15 cellular contexts compared by ENCODE assay signal in genomic region chr11:108985611-108986279, GRCh38.
DNase-seq lines count a peak whose midpoint lies in the region; ATAC-seq and TF ChIP-seq lines count a peak whose summit lies in the region.
"Had no signal": no experiment of that assay in that cellular context is flagged by ENCODE, and none has a peak within 500 bp of the region (broad histone marks: within the 10 kb centered on the region; RNA-seq: fewer than 3 reads in every experiment).

No MANE protein-coding gene starts in this region.

- H3K27me3 Mint-ChIP-seq in activated T-cell treated with anti-CD3 and anti-CD28 coated beads, Interleukin-2, amount 50 U/mL, for 72 hours (ENCODE audit: low read depth), result no peaks in the 10 kb centered on the region
- no peaks in the 10 kb centered on the region for H3K27me3 Mint-ChIP-seq in activated CD8-positive, alpha-beta memory T cell treated with anti-CD3 and anti-CD28 coated beads, Interleukin-2, amount 10 ng/mL, durations not matched to agents 7 days and 5 days
- H3K27me3 Mint-ChIP-seq: activated naive CD4-positive, alpha-beta T cell treated with anti-CD3 and anti-CD28 coated beads, Interleukin-2, amount 50 U/mL, for 24 hours had no signal

- H3K27ac ChIP-seq in right atrium auricular region, result no peak overlapping the region

- peaks cover 0 to 2% of the 10 kb centered on the region in 2 donors for H3K36me3 Mint-ChIP-seq in activated T-cell treated with anti-CD3 and anti-CD28 coated beads, Interleukin-2, amount 50 U/mL, for 72 hours (ENCODE audit: insufficient read depth in 2 of 2)
- H3K36me3 Mint-ChIP-seq in activated CD8-positive, alpha-beta memory T cell treated with anti-CD3 and anti-CD28 coated beads, Interleukin-2, amount 10 ng/mL, durations not matched to agents 7 days and 5 days, result no peaks in the 10 kb centered on the region
- H3K36me3 Mint-ChIP-seq: activated naive CD4-positive, alpha-beta T cell treated with anti-CD3 and anti-CD28 coated beads, Interleukin-2, amount 50 U/mL, for 24 hours had no signal

- no peaks in the 10 kb centered on the region for H3K27me3 ChIP-seq in right atrium auricular region

- ATAC-seq in Right ventricle myocardium superior (ENCODE audit: poor library complexity), result peak; percentile 41
- no peak for ATAC-seq in activated T-cell treated with anti-CD3 and anti-CD28 coated beads, Interleukin-2, amount 50 U/mL, for 72 hours (replicated peaks in 1 of 2)
- ATAC-seq in activated CD8-positive, alpha-beta memory T cell treated with anti-CD3 and anti-CD28 coated beads, Interleukin-2, amount 10 ng/mL, durations not matched to agents 7 days and 5 days, result no peak
- ATAC-seq: T-helper 17 cell had no signal

- H3K36me3 ChIP-seq in right atrium auricular region, result no peaks in the 10 kb centered on the region

- no peak for TF ChIP-seq CTCF in right atrium auricular region (IDR thresholded peaks at IDR 0.05)

- intact Hi-C loops in Right ventricle myocardium superior (cut with DNase I), result no loop called here

- H3K9me3 Mint-ChIP-seq in activated T-cell treated with anti-CD3 and anti-CD28 coated beads, Interleukin-2, amount 50 U/mL, for 72 hours, result peaks cover 2% of the 10 kb centered on the region in 2 donors
- no peaks in the 10 kb centered on the region for H3K9me3 Mint-ChIP-seq in activated CD8-positive, alpha-beta memory T cell treated with anti-CD3 and anti-CD28 coated beads, Interleukin-2, amount 10 ng/mL, durations not matched to agents 7 days and 5 days (ENCODE audit: low read depth)
- H3K9me3 Mint-ChIP-seq: activated naive CD4-positive, alpha-beta T cell treated with anti-CD3 and anti-CD28 coated beads, Interleukin-2, amount 50 U/mL, for 24 hours; neural crest cell had no signal

- H3K9me3 ChIP-seq in right atrium auricular region, result peaks cover 0 to 7% of the 10 kb centered on the region in 2 donors

- H3K4me1 Mint-ChIP-seq in activated T-cell treated with anti-CD3 and anti-CD28 coated beads, Interleukin-2, amount 50 U/mL, for 72 hours (ENCODE audit: low read depth), result no peaks in the 10 kb centered on the region
- no peaks in the 10 kb centered on the region for H3K4me1 Mint-ChIP-seq in activated CD8-positive, alpha-beta memory T cell treated with anti-CD3 and anti-CD28 coated beads, Interleukin-2, amount 10 ng/mL, durations not matched to agents 7 days and 5 days
- H3K4me1 Mint-ChIP-seq: activated naive CD4-positive, alpha-beta T cell treated with anti-CD3 and anti-CD28 coated beads, Interleukin-2, amount 50 U/mL, for 24 hours; neural crest cell; T-helper 17 cell had no signal

- H3K4me3 ChIP-seq in right atrium auricular region, result no peak overlapping the region

- CTCF ChIA-PET in activated CD8-positive, alpha-beta memory T cell treated with anti-CD3 and anti-CD28 coated beads, Interleukin-2, amount 10 ng/mL, durations not matched to agents 7 days and 5 days (lab: Charles Lee), result no interaction called here

- no peak overlapping the region for H3K4me3 Mint-ChIP-seq in activated T-cell treated with anti-CD3 and anti-CD28 coated beads, Interleukin-2, amount 50 U/mL, for 72 hours
- H3K4me3 Mint-ChIP-seq in activated CD8-positive, alpha-beta memory T cell treated with anti-CD3 and anti-CD28 coated beads, Interleukin-2, amount 10 ng/mL, durations not matched to agents 7 days and 5 days, result no peak overlapping the region
- H3K4me3 Mint-ChIP-seq: activated naive CD4-positive, alpha-beta T cell treated with anti-CD3 and anti-CD28 coated beads, Interleukin-2, amount 50 U/mL, for 24 hours; neural crest cell had no signal

- H3K27ac Mint-ChIP-seq in activated T-cell treated with anti-CD3 and anti-CD28 coated beads, Interleukin-2, amount 50 U/mL, for 72 hours, result no peak overlapping the region
- no peak overlapping the region for H3K27ac Mint-ChIP-seq in activated CD8-positive, alpha-beta memory T cell treated with anti-CD3 and anti-CD28 coated beads, Interleukin-2, amount 10 ng/mL, durations not matched to agents 7 days and 5 days
- H3K27ac Mint-ChIP-seq: activated naive CD4-positive, alpha-beta T cell treated with anti-CD3 and anti-CD28 coated beads, Interleukin-2, amount 50 U/mL, for 24 hours; T-helper 17 cell had no signal

- peaks cover 0 to 14% of the 10 kb centered on the region in 2 donors for H3K4me1 ChIP-seq in right atrium auricular region

- DNase-seq in Right ventricle myocardium superior (no peak), right atrium auricular region (ENCODE audit: low spot score) (no peak), amniotic epithelial cell (ENCODE audit: low read depth) (peak; percentile 69), fibroblast of the conjunctiva (ENCODE audit: low read depth) (peak; percentile 13), smooth muscle cell of the brain vasculature (ENCODE audit: low read depth, low spot score) (peak; percentile 60), germinal center (ENCODE audit: low spot score) (no peak)
- no peak for DNase-seq in activated T-cell treated with anti-CD3 and anti-CD28 coated beads, Interleukin-2, amount 50 U/mL, for 72 hours
- no peak for DNase-seq in activated CD8-positive, alpha-beta memory T cell treated with anti-CD3 and anti-CD28 coated beads, Interleukin-2, amount 10 ng/mL, durations not matched to agents 7 days and 5 days
- DNase-seq: activated CD4-positive, alpha-beta T cell treated with anti-CD3 and anti-CD28 coated beads, Interleukin-2, amount 50 U/mL, for 48 hours; DMS53; NCI-H1930; stimulated activated CD4-positive, alpha-beta T cell treated with anti-CD3 and anti-CD28 coated beads, Interleukin-2, amount 100 ng/mL, for 48 hours; T-helper 17 cell had no signal

Comparison
In these comparisons a context has a peak if more than half of its experiments do, and no peak if none do; other contexts are left out.
1. DNase-seq: peak in amniotic epithelial cell (single experiment), fibroblast of the conjunctiva (single experiment) and smooth muscle cell of the brain vasculature (single experiment); none in Right ventricle myocardium superior (single experiment), right atrium auricular region (single experiment), germinal center (single experiment), activated T-cell treated with anti-CD3 and anti-CD28 coated beads, Interleukin-2, amount 50 U/mL, for 72 hours (0 of 2) and activated CD8-positive, alpha-beta memory T cell treated with anti-CD3 and anti-CD28 coated beads, Interleukin-2, amount 10 ng/mL, durations not matched to agents 7 days and 5 days (single experiment).